In the genomic region with DNA sequence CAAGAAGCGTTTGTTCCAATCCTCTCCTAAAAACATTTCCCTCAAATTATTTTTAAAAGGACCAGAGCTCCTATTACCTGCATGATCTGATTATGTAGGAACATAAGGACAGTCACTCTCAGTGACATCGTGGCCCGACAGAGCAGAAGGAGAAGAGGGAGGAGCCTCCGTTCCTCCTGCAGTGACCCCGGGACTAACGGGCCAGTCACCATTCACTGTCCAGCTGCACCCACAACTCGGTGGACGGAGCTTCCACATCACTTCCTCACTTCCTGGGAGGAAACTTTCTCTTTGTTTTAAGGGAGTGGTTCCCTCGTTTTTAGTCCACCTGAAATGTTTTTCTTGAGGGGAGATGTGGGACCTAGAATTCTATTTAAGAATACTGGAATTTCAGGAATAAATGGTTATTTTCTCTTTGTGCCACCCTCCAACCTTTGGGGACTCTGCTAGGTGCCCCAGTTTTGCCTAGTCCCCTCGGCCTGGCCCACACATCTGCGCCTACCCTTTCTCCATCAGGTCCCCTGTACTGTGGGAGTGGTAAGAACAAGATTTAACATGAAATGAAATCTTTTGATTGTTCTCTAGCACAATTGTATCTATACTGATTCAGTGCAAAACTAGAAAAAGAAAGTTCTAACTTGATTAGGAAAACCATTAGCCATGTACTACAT, we compare ENCODE assay signal across 25 cellular contexts.
"Had no signal": no experiment of that assay in that cellular context is flagged by ENCODE, and none has a peak within 500 bp of the region (broad histone marks: within the 10 kb centered on the region; RNA-seq: fewer than 3 reads in every experiment).

No MANE protein-coding gene starts in this region.

- H3K36me3 ChIP-seq: gastrocnemius medialis, lower lobe of right lung, ovary, suprapubic skin, transverse colon, vagina had no signal

- H3K27ac ChIP-seq: dorsolateral prefrontal cortex, gastrocnemius medialis, lower lobe of right lung, ovary, suprapubic skin, transverse colon, vagina had no signal

- H3K4me3 Mint-ChIP-seq: natural killer cell; stimulated activated naive CD8-positive, alpha-beta T cell treated with anti-CD3 and anti-CD28 coated beads, Interleukin-15, amount 100 ng/mL, for 72 hours had no signal

- H3K4me1 Mint-ChIP-seq: natural killer cell; stimulated activated naive CD8-positive, alpha-beta T cell treated with anti-CD3 and anti-CD28 coated beads, Interleukin-15, amount 100 ng/mL, for 72 hours had no signal

- H3K27me3 ChIP-seq: gastrocnemius medialis, ovary, suprapubic skin, transverse colon, vagina had no signal

- H3K9me3 ChIP-seq: gastrocnemius medialis, lower lobe of right lung, ovary, suprapubic skin, transverse colon, vagina had no signal

- H3K9me3 Mint-ChIP-seq: natural killer cell; stimulated activated naive CD8-positive, alpha-beta T cell treated with anti-CD3 and anti-CD28 coated beads, Interleukin-15, amount 100 ng/mL, for 72 hours had no signal

- ATAC-seq: esophagus mucosa; gastrocnemius medialis; left cardiac atrium; left ventricle myocardium superior; natural killer cell; sciatic nerve; stimulated activated naive CD8-positive, alpha-beta T cell treated with anti-CD3 and anti-CD28 coated beads, Interleukin-15, amount 100 ng/mL, for 72 hours had no signal

- H3K36me3 Mint-ChIP-seq: natural killer cell had no signal

- DNase-seq: dorsolateral prefrontal cortex; effector CD4-positive, alpha-beta T cell; foreskin fibroblast; gastrocnemius medialis; head of caudate nucleus; kidney; left cardiac atrium; left ventricle myocardium superior; lower lobe of right lung; natural killer cell; occipital lobe; ovary; retina; stimulated activated CD4-positive, alpha-beta T cell treated with anti-CD3 and anti-CD28 coated beads, Interleukin-12 subunit alpha, Interleukin-12 subunit beta, amount 100 ng/mL, for 4 hours; stimulated activated CD4-positive, alpha-beta T cell treated with anti-CD3 and anti-CD28 coated beads, Interleukin-1b, Interleukin-23, amount 100 ng/mL, for 48 hours; stimulated activated CD4-positive, alpha-beta T cell treated with anti-CD3 and anti-CD28 coated beads, Interleukin-4, amount 100 ng/mL, for 1 hour; stimulated activated CD8-positive, alpha-beta memory T cell treated with anti-CD3 and anti-CD28 coated beads, Interleukin-4, amount 100 ng/mL, for 48 hours; stimulated activated naive CD4-positive, alpha-beta T cell; stimulated activated naive CD8-positive, alpha-beta T cell treated with anti-CD3 and anti-CD28 coated beads, Interleukin-15, amount 100 ng/mL, for 72 hours; transverse colon had no signal

- H3K27ac Mint-ChIP-seq: natural killer cell; stimulated activated naive CD8-positive, alpha-beta T cell treated with anti-CD3 and anti-CD28 coated beads, Interleukin-15, amount 100 ng/mL, for 72 hours had no signal

- H3K4me2 ChIP-seq: smooth muscle cell had no signal

- H3K4me1 ChIP-seq: gastrocnemius medialis, lower lobe of right lung, suprapubic skin, transverse colon, vagina had no signal

- H3K4me3 ChIP-seq: dorsolateral prefrontal cortex, gastrocnemius medialis, lower lobe of right lung, ovary, smooth muscle cell, suprapubic skin, transverse colon, vagina had no signal
